9 cellular contexts compared by ENCODE assay signal in genomic region chr4:67288964-67289363, GRCh38.
A peak's percentile ranks its signal among the peaks of the same experiment; 100 is the strongest.
DNase-seq lines count a peak whose midpoint lies in the region; ATAC-seq lines count a peak whose summit lies in the region.
"Had no signal": no experiment of that assay in that cellular context is flagged by ENCODE, and none has a peak within 500 bp of the region (broad histone marks: within the 10 kb centered on the region; RNA-seq: fewer than 3 reads in every experiment).

No MANE protein-coding gene starts in this region.

- intact Hi-C loops in Right ventricle myocardium inferior (cut with DNase I): no loop called here

- H3K27ac Mint-ChIP-seq in activated naive CD8-positive, alpha-beta T cell treated with anti-CD3 and anti-CD28 coated beads for 36 hours: no peak overlapping the region

- no peaks in the 10 kb centered on the region for H3K4me1 Mint-ChIP-seq in activated naive CD8-positive, alpha-beta T cell treated with anti-CD3 and anti-CD28 coated beads for 36 hours

- H3K27ac ChIP-seq in substantia nigra (ENCODE audit: low read depth, low read length, poor library complexity, severe bottlenecking): no peak overlapping the region
- H3K27ac ChIP-seq: epithelial cell of prostate had no signal

- no peaks in the 10 kb centered on the region for H3K9me3 Mint-ChIP-seq in activated naive CD8-positive, alpha-beta T cell treated with anti-CD3 and anti-CD28 coated beads for 36 hours

- H3K4me3 Mint-ChIP-seq in activated naive CD8-positive, alpha-beta T cell treated with anti-CD3 and anti-CD28 coated beads for 36 hours: no peak overlapping the region

- no peaks in the 10 kb centered on the region for H3K27me3 Mint-ChIP-seq in activated naive CD8-positive, alpha-beta T cell treated with anti-CD3 and anti-CD28 coated beads for 36 hours

- DNase-seq in DMS53 treated with DMSO at 0.1 percent for 48 hours (lab: John Stamatoyannopoulos, UW; ENCODE audit: unreplicated experiment) (peak; percentile 7), LHCN-M2 (ENCODE audit: low read depth) (peak; percentile 71), cerebellum (ENCODE audit: low spot score) (no peak), Right ventricle myocardium inferior (ENCODE audit: missing footprints) (no peak), substantia nigra (lab: John Stamatoyannopoulos, UW) (no peak)
- DNase-seq in activated naive CD8-positive, alpha-beta T cell treated with anti-CD3 and anti-CD28 coated beads for 36 hours: peak; percentile 14
- peak; percentile 29 for DNase-seq in stimulated activated naive CD8-positive, alpha-beta T cell treated with anti-CD3 and anti-CD28 coated beads, Interleukin-15, Interleukin-2, amounts not matched to agents 100 U/mL and 50 U/mL, for 24 hours

- H3K36me3 Mint-ChIP-seq in activated naive CD8-positive, alpha-beta T cell treated with anti-CD3 and anti-CD28 coated beads for 36 hours: no peaks in the 10 kb centered on the region

- ATAC-seq in GM19395 (IDR thresholded peaks at IDR 0.05; ENCODE audit: unreplicated experiment): peak; percentile 82
- ATAC-seq in stimulated activated naive CD8-positive, alpha-beta T cell treated with anti-CD3 and anti-CD28 coated beads, Interleukin-15, Interleukin-2, amounts not matched to agents 100 U/mL and 50 U/mL, for 24 hours: no peak
- no peak for ATAC-seq in Right ventricle myocardium inferior

Comparison
In these comparisons a context has a peak if more than half of its experiments do, and no peak if none do; other contexts are left out.
1. DNase-seq: peak in DMS53 treated with DMSO at 0.1 percent for 48 hours (single experiment), LHCN-M2 (single experiment), activated naive CD8-positive, alpha-beta T cell treated with anti-CD3 and anti-CD28 coated beads for 36 hours (single experiment) and stimulated activated naive CD8-positive, alpha-beta T cell treated with anti-CD3 and anti-CD28 coated beads, Interleukin-15, Interleukin-2, amounts not matched to agents 100 U/mL and 50 U/mL, for 24 hours (single experiment); none in cerebellum (single experiment), Right ventricle myocardium inferior (single experiment) and substantia nigra (0 of 49).